Comparison of ENCODE assay signal across 12 cellular contexts in genomic region chr5:1545798-1546355, GRCh38. TPM values are rescaled to one million over a fixed set of nuclear protein-coding genes. Genes with fewer than 3 reads are reported as not detected.
A peak's percentile ranks its signal among the peaks of the same experiment; 100 is the strongest.
DNase-seq lines count a peak whose midpoint lies in the region; ATAC-seq, FAIRE-seq and TF ChIP-seq lines count a peak whose summit lies in the region.
"Had no signal": no experiment of that assay in that cellular context is flagged by ENCODE, and none has a peak within 500 bp of the region (broad histone marks: within the 10 kb centered on the region; RNA-seq: fewer than 3 reads in every experiment).

No MANE protein-coding gene starts in this region.

- H3K27me3 ChIP-seq in bronchial epithelial cell (ENCODE audit: control insufficient read depth, insufficient read depth, low read length), result peaks cover 10% of the 10 kb centered on the region
- H3K27me3 ChIP-seq: ovary, uterus had no signal

- no peak for FAIRE-seq in bronchial epithelial cell (lab: Jason Lieb, UNC)
- FAIRE-seq: astrocyte had no signal

- TF ChIP-seq CTCF in activated CD8-positive, alpha-beta T cell treated with anti-CD3 and anti-CD28 coated beads for 36 hours (IDR thresholded peaks at IDR 0.05), result no peak
- TF ChIP-seq CTCF in bronchial epithelial cell (IDR thresholded peaks at IDR 0.05; ENCODE audit: insufficient read depth, low read length, severe bottlenecking), result no peak

- H3K9me3 Mint-ChIP-seq in activated CD8-positive, alpha-beta T cell treated with anti-CD3 and anti-CD28 coated beads for 36 hours, result no peaks in the 10 kb centered on the region
- no peaks in the 10 kb centered on the region for H3K9me3 Mint-ChIP-seq in activated CD8-positive, alpha-beta T cell treated with anti-CD3 and anti-CD28 coated beads, Interleukin-2, amount 10 ng/mL, durations not matched to agents 7 days and 5 days (ENCODE audit: insufficient read depth)
- H3K9me3 Mint-ChIP-seq in stimulated activated naive B cell treated with anti-CD40 and anti-IgM and Interleukin-4, amounts not matched to agents 10 μg/mL and 1 μg/mL and 100 μg/mL, for 72 hours, result peaks cover 2 to 4% of the 10 kb centered on the region in 2 donors

- ATAC-seq in activated CD8-positive, alpha-beta T cell treated with anti-CD3 and anti-CD28 coated beads for 36 hours, result peak; percentile 27
- ATAC-seq in activated CD8-positive, alpha-beta T cell treated with anti-CD3 and anti-CD28 coated beads, Interleukin-2, amount 10 ng/mL, durations not matched to agents 7 days and 5 days, result no peak
- ATAC-seq in stimulated activated naive B cell treated with anti-CD40 and anti-IgM and Interleukin-4, amounts not matched to agents 10 μg/mL and 1 μg/mL and 100 μg/mL, for 72 hours (replicated peaks), result peak; percentile 36 to 48
- no peak for ATAC-seq in HG03460 (IDR thresholded peaks at IDR 0.05; ENCODE audit: unreplicated experiment)
- ATAC-seq: esophagus mucosa had no signal

- intact Hi-C loops in activated CD8-positive, alpha-beta T cell treated with anti-CD3 and anti-CD28 coated beads for 36 hours (cut with micrococcal nuclease), result no loop called here

- CTCF ChIA-PET in activated CD8-positive, alpha-beta T cell treated with anti-CD3 and anti-CD28 coated beads for 36 hours (lab: Charles Lee), result no interaction called here
- CTCF ChIA-PET in activated CD8-positive, alpha-beta T cell treated with anti-CD3 and anti-CD28 coated beads, Interleukin-2, amount 10 ng/mL, durations not matched to agents 7 days and 5 days (lab: Charles Lee), result interaction anchor here (0.6 kb wide), 1 partner anchor 109 kb away, joined by 3 read pairs; no protein-coding TSS in a partner anchor

- H3K4me3 ChIP-seq in bronchial epithelial cell (ENCODE audit: low read depth, low read length), result no peak overlapping the region
- H3K4me3 ChIP-seq: ovary, uterus had no signal

- no peak overlapping the region for H3K27ac Mint-ChIP-seq in activated CD8-positive, alpha-beta T cell treated with anti-CD3 and anti-CD28 coated beads for 36 hours
- H3K27ac Mint-ChIP-seq in activated CD8-positive, alpha-beta T cell treated with anti-CD3 and anti-CD28 coated beads, Interleukin-2, amount 10 ng/mL, durations not matched to agents 7 days and 5 days, result no peak overlapping the region
- peak overlapping the region; percentile 15 for H3K27ac Mint-ChIP-seq in stimulated activated naive B cell treated with anti-CD40 and anti-IgM and Interleukin-4, amounts not matched to agents 10 μg/mL and 1 μg/mL and 100 μg/mL, for 72 hours

- no peaks in the 10 kb centered on the region for H3K4me1 Mint-ChIP-seq in activated CD8-positive, alpha-beta T cell treated with anti-CD3 and anti-CD28 coated beads for 36 hours (ENCODE audit: low read depth)
- no peaks in the 10 kb centered on the region for H3K4me1 Mint-ChIP-seq in activated CD8-positive, alpha-beta T cell treated with anti-CD3 and anti-CD28 coated beads, Interleukin-2, amount 10 ng/mL, durations not matched to agents 7 days and 5 days (ENCODE audit: low read depth)
- H3K4me1 Mint-ChIP-seq in stimulated activated naive B cell treated with anti-CD40 and anti-IgM and Interleukin-4, amounts not matched to agents 10 μg/mL and 1 μg/mL and 100 μg/mL, for 72 hours, result peaks cover 6 to 8% of the 10 kb centered on the region in 2 donors

- POLR2A ChIA-PET in activated CD8-positive, alpha-beta T cell treated with anti-CD3 and anti-CD28 coated beads for 36 hours (lab: Charles Lee), result no interaction called here
- POLR2A ChIA-PET in activated CD8-positive, alpha-beta T cell treated with anti-CD3 and anti-CD28 coated beads, Interleukin-2, amount 10 ng/mL, durations not matched to agents 7 days and 5 days (lab: Charles Lee), result no interaction called here

- H3K36me3 Mint-ChIP-seq in activated CD8-positive, alpha-beta T cell treated with anti-CD3 and anti-CD28 coated beads for 36 hours (ENCODE audit: low read depth), result no peaks in the 10 kb centered on the region
- no peaks in the 10 kb centered on the region for H3K36me3 Mint-ChIP-seq in activated CD8-positive, alpha-beta T cell treated with anti-CD3 and anti-CD28 coated beads, Interleukin-2, amount 10 ng/mL, durations not matched to agents 7 days and 5 days (ENCODE audit: low read depth)
- peaks cover 2 to 7% of the 10 kb centered on the region in 2 donors for H3K36me3 Mint-ChIP-seq in stimulated activated naive B cell treated with anti-CD40 and anti-IgM and Interleukin-4, amounts not matched to agents 10 μg/mL and 1 μg/mL and 100 μg/mL, for 72 hours

- H3K36me3 ChIP-seq in bronchial epithelial cell (ENCODE audit: control insufficient read depth, insufficient read depth, low read length), result no peaks in the 10 kb centered on the region
- H3K36me3 ChIP-seq: ovary, uterus had no signal

- DNase-seq in activated CD8-positive, alpha-beta T cell treated with anti-CD3 and anti-CD28 coated beads for 36 hours, result no peak
- no peak for DNase-seq in activated CD8-positive, alpha-beta T cell treated with anti-CD3 and anti-CD28 coated beads, Interleukin-2, amount 10 ng/mL, durations not matched to agents 7 days and 5 days
- DNase-seq in NCI-H2171 (lab: John Stamatoyannopoulos, UW), result peak; percentile 41
- peak; percentile 94 for DNase-seq in bronchial epithelial cell (ENCODE audit: low read depth)
- no peak for DNase-seq in stimulated activated naive B cell treated with anti-CD40 and anti-IgM and Interleukin-4, amounts not matched to agents 10 μg/mL and 1 μg/mL and 100 μg/mL, for 72 hours
- DNase-seq in HuH-7 (ENCODE audit: low spot score), result no peak
- DNase-seq in retina, result no peak
- DNase-seq: ovary had no signal

- no peak overlapping the region for H3K4me3 Mint-ChIP-seq in activated CD8-positive, alpha-beta T cell treated with anti-CD3 and anti-CD28 coated beads for 36 hours
- H3K4me3 Mint-ChIP-seq in activated CD8-positive, alpha-beta T cell treated with anti-CD3 and anti-CD28 coated beads, Interleukin-2, amount 10 ng/mL, durations not matched to agents 7 days and 5 days, result no peak overlapping the region
- H3K4me3 Mint-ChIP-seq in stimulated activated naive B cell treated with anti-CD40 and anti-IgM and Interleukin-4, amounts not matched to agents 10 μg/mL and 1 μg/mL and 100 μg/mL, for 72 hours, result no peak overlapping the region

- no peaks in the 10 kb centered on the region for H3K27me3 Mint-ChIP-seq in activated CD8-positive, alpha-beta T cell treated with anti-CD3 and anti-CD28 coated beads for 36 hours
- H3K27me3 Mint-ChIP-seq in activated CD8-positive, alpha-beta T cell treated with anti-CD3 and anti-CD28 coated beads, Interleukin-2, amount 10 ng/mL, durations not matched to agents 7 days and 5 days (ENCODE audit: low read depth), result peaks cover 2% of the 10 kb centered on the region
- H3K27me3 Mint-ChIP-seq in stimulated activated naive B cell treated with anti-CD40 and anti-IgM and Interleukin-4, amounts not matched to agents 10 μg/mL and 1 μg/mL and 100 μg/mL, for 72 hours, result peaks cover 0 to 5% of the 10 kb centered on the region in 2 donors

RNA-seq across cellular contexts. Expression of gene LPCAT1, which starts 22.1 kb away (rescaled TPM):
- total RNA-seq in activated CD8-positive, alpha-beta T cell treated with anti-CD3 and anti-CD28 coated beads for 36 hours, result 10 to 100 TPM; 37.2 to 43.6 TPM
- 10 to 100 TPM; 60.8 to 68.3 TPM for total RNA-seq in activated CD8-positive, alpha-beta T cell treated with anti-CD3 and anti-CD28 coated beads, Interleukin-2, amount 10 ng/mL, durations not matched to agents 7 days and 5 days
- 18.8 and 25.3 TPM in 2 replicates for total RNA-seq in bronchial epithelial cell

Comparison
In these comparisons a context has a peak if more than half of its experiments do, and no peak if none do; other contexts are left out.
1. ATAC-seq: peak in activated CD8-positive, alpha-beta T cell treated with anti-CD3 and anti-CD28 coated beads for 36 hours (single experiment) and stimulated activated naive B cell treated with anti-CD40 and anti-IgM and Interleukin-4, amounts not matched to agents 10 μg/mL and 1 μg/mL and 100 μg/mL, for 72 hours (2 of 2); none in activated CD8-positive, alpha-beta T cell treated with anti-CD3 and anti-CD28 coated beads, Interleukin-2, amount 10 ng/mL, durations not matched to agents 7 days and 5 days (single experiment) and HG03460 (single experiment).
2. DNase-seq: peak in NCI-H2171 (single experiment) and bronchial epithelial cell (single experiment); none in activated CD8-positive, alpha-beta T cell treated with anti-CD3 and anti-CD28 coated beads for 36 hours (single experiment), activated CD8-positive, alpha-beta T cell treated with anti-CD3 and anti-CD28 coated beads, Interleukin-2, amount 10 ng/mL, durations not matched to agents 7 days and 5 days (single experiment), stimulated activated naive B cell treated with anti-CD40 and anti-IgM and Interleukin-4, amounts not matched to agents 10 μg/mL and 1 μg/mL and 100 μg/mL, for 72 hours (single experiment), HuH-7 (single experiment) and retina (single experiment).